19 cellular contexts compared by ENCODE assay signal in the genomic region with DNA sequence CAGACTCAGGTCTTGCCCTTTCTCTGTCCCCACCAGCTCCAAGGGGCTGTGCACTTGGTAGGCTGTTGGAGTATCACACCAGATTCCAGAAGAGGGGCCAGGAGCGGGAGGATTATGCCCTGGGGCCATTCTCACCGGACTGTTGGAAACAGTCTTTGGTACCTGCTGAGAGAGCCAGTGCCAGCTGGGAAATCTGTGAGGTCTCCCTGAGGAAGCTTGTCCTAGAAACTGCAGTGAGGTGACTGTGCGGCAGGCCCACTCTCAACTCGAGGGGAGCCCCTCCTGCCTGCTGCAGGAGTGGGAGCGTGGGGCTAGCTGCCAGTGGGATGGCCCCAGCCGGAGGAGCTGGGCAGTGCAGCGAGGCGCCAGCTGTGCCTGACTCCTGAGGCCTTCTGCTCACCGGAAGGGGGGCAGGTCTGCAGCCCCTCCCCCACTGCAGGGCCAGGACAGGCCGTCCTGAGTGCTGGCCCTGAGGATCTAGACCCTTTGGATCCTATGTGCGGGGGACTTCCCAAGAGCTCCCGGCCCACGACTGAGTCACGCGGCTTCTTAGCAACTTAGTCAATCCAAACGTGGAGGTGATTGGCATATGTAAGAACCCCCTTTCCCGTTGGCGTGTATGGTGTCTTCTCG.
DNase-seq lines count a peak whose midpoint lies in the region; ATAC-seq and TF ChIP-seq lines count a peak whose summit lies in the region.
"Had no signal": no experiment of that assay in that cellular context is flagged by ENCODE, and none has a peak within 500 bp of the region (broad histone marks: within the 10 kb centered on the region; RNA-seq: fewer than 3 reads in every experiment).

No MANE protein-coding gene starts in this region.

- peak overlapping the region; percentile 5 for H2AFZ ChIP-seq in smooth muscle cell (ENCODE audit: low read depth)

- TF ChIP-seq POLR2A in esophagus squamous epithelium (IDR thresholded peaks at IDR 0.05) = no peak

- H3K9me3 ChIP-seq in esophagus squamous epithelium (no peaks in the 10 kb centered on the region), lung (ENCODE audit: control insufficient read depth in 2 of 2, insufficient read depth in 1 of 2, low read length in 1 of 2) (peaks cover 0 to 1% of the 10 kb centered on the region in 2 donors), smooth muscle cell (replicated peaks; ENCODE audit: low read depth) (no peaks in the 10 kb centered on the region)
- H3K9me3 ChIP-seq: SJCRH30 had no signal

- no peak overlapping the region for H3K9ac ChIP-seq in smooth muscle cell (ENCODE audit: low read depth)

- peaks cover 0 to 12% (median 0%) of the 10 kb centered on the region in 4 donors for H3K27me3 ChIP-seq in esophagus squamous epithelium
- H3K27me3 ChIP-seq in lung (ENCODE audit: control insufficient read depth, insufficient read depth) = no peaks in the 10 kb centered on the region
- no peaks in the 10 kb centered on the region for H3K27me3 ChIP-seq in smooth muscle cell (ENCODE audit: low read depth)

- no peaks in the 10 kb centered on the region for H4K20me1 ChIP-seq in smooth muscle cell (ENCODE audit: low read depth)

- H3K79me2 ChIP-seq in smooth muscle cell (ENCODE audit: low read depth) = no peaks in the 10 kb centered on the region

- peak overlapping the region; percentile 37 for H3K4me2 ChIP-seq in smooth muscle cell

- no peaks in the 10 kb centered on the region for H3F3A ChIP-seq in smooth muscle cell (ENCODE audit: low read depth)

- WGBS in esophagus squamous epithelium, 2 donors = 61% methylated on average over 13 of the region's 19 CpGs; no CpG with 5 or more reads in 1 of the 2 donors
- WGBS in lung, 2 donors = 72 to 87% methylated on average over 19 of the region's 19 CpGs
- 81% methylated on average over 19 of the region's 19 CpGs for WGBS in smooth muscle cell (ENCODE audit: low lambda C conversion rate)

- intact Hi-C loops in esophagus squamous epithelium (cut with DNase I) = no loop called here

- DNase-seq in HCEC 1CT = peak; percentile 31
- DNase-seq in esophagus squamous epithelium (lab: John Stamatoyannopoulos, UW) = no peak
- DNase-seq in lung (ENCODE audit: low spot score) = no peak
- no peak for DNase-seq in smooth muscle cell (lab: John Stamatoyannopoulos, UW; ENCODE audit: unreplicated experiment)
- no peak for DNase-seq in activated naive CD4-positive, alpha-beta T cell treated with anti-CD3 and anti-CD28 coated beads, Interleukin-2, amount 50 U/mL, for 16 hours
- no peak for DNase-seq in NCI-H1092 (lab: John Stamatoyannopoulos, UW)
- DNase-seq in OCI-M2 (lab: John Stamatoyannopoulos, UW; ENCODE audit: unreplicated experiment) = no peak
- DNase-seq: activated B cell treated with CpG ODN at 0.5 μM for 24 hours; activated CD8-positive, alpha-beta T cell treated with anti-CD3 and anti-CD28 coated beads for 36 hours; activated naive CD4-positive, alpha-beta T cell treated with anti-CD3 and anti-CD28 coated beads, Interleukin-2, amount 10 ng/mL, durations not matched to agents 7 days and 5 days; activated T-cell treated with anti-CD3 and anti-CD28 coated beads, Interleukin-2, amount 50 U/mL, for 24 hours; CD4-positive, alpha-beta T cell; hippocampal formation; NCI-H1436; SJCRH30; stimulated activated naive CD4-positive, alpha-beta T cell treated with Interleukin-2 at 50 U/mL for 16 hours; T-helper 2 cell had no signal

- peak overlapping the region in 3 of 4 donors; percentile 50 to 60 (median 57) for H3K27ac ChIP-seq in esophagus squamous epithelium
- H3K27ac ChIP-seq in lung (ENCODE audit: low read depth in 1 of 2, low read length in 1 of 2) = peak overlapping the region; percentile 17 to 40
- peak overlapping the region; percentile 55 for H3K27ac ChIP-seq in smooth muscle cell (ENCODE audit: low read depth)
- H3K27ac ChIP-seq: SJCRH30 had no signal

- H3K36me3 ChIP-seq in esophagus squamous epithelium = no peaks in the 10 kb centered on the region
- no peaks in the 10 kb centered on the region for H3K36me3 ChIP-seq in lung (ENCODE audit: control insufficient read depth in 2 of 2, insufficient read depth in 2 of 2, low read length in 2 of 2)
- H3K36me3 ChIP-seq in smooth muscle cell (ENCODE audit: low read depth) = no peaks in the 10 kb centered on the region
- H3K36me3 ChIP-seq: SJCRH30 had no signal

- TF ChIP-seq CTCF in esophagus squamous epithelium (IDR thresholded peaks at IDR 0.05) = no peak
- no peak for TF ChIP-seq CTCF in lung (IDR thresholded peaks at IDR 0.05; ENCODE audit: control extremely low read depth, extremely low read depth)
- no peak for TF ChIP-seq CTCF in smooth muscle cell (IDR thresholded peaks at IDR 0.05; ENCODE audit: borderline replicate concordance, insufficient read depth, poor library complexity, severe bottlenecking)

- H3K4me3 ChIP-seq in esophagus squamous epithelium (no peak overlapping the region), lung (no peak overlapping the region), smooth muscle cell (no peak overlapping the region)
- H3K4me3 ChIP-seq: SJCRH30 had no signal

- H3K4me1 ChIP-seq in esophagus squamous epithelium (peaks cover 6 to 47% (median 8%) of the 10 kb centered on the region in 3 donors), lung (ENCODE audit: control insufficient read depth in 2 of 2, insufficient read depth in 2 of 2, low read length in 2 of 2) (peaks cover 20 to 21% of the 10 kb centered on the region in 2 donors), smooth muscle cell (ENCODE audit: low read depth) (peaks cover 4% of the 10 kb centered on the region)
- H3K4me1 ChIP-seq: SJCRH30 had no signal

- ATAC-seq in lung (ENCODE audit: insufficient read depth, low FRiP score) (no peak), HG03139 (IDR thresholded peaks at IDR 0.05; ENCODE audit: unreplicated experiment) (no peak)
- ATAC-seq: activated CD8-positive, alpha-beta T cell treated with anti-CD3 and anti-CD28 coated beads for 36 hours; sciatic nerve had no signal
